1 cellular context compared by ENCODE assay signal in the genomic region with DNA sequence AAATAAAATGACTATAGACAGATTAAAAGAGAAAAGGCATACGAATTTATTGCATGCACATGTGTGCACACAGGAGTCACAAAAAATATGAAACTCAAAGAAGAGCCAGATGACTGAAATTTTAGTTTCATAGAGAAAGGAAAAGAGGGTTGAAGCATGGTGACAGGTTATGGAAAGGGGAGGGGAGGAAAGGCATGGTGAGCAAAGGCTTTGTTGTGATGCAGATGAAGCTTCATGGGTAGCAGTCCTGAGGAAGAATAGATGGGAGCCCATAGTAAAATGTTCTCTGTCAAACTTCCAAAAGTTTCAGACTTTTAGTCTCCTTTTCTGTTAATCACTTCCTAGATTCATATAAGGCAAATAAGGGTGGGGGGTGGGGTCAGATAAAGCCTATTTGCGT.
TF ChIP-seq lines count a peak whose summit lies in the region.

No MANE protein-coding gene starts in this region.

TF ChIP-seq in GM23338, 12 proteins besides CTCF, POLR2A, EP300 and RAD21 (continued from another document):
- TF ChIP-seq, protein P1, sequence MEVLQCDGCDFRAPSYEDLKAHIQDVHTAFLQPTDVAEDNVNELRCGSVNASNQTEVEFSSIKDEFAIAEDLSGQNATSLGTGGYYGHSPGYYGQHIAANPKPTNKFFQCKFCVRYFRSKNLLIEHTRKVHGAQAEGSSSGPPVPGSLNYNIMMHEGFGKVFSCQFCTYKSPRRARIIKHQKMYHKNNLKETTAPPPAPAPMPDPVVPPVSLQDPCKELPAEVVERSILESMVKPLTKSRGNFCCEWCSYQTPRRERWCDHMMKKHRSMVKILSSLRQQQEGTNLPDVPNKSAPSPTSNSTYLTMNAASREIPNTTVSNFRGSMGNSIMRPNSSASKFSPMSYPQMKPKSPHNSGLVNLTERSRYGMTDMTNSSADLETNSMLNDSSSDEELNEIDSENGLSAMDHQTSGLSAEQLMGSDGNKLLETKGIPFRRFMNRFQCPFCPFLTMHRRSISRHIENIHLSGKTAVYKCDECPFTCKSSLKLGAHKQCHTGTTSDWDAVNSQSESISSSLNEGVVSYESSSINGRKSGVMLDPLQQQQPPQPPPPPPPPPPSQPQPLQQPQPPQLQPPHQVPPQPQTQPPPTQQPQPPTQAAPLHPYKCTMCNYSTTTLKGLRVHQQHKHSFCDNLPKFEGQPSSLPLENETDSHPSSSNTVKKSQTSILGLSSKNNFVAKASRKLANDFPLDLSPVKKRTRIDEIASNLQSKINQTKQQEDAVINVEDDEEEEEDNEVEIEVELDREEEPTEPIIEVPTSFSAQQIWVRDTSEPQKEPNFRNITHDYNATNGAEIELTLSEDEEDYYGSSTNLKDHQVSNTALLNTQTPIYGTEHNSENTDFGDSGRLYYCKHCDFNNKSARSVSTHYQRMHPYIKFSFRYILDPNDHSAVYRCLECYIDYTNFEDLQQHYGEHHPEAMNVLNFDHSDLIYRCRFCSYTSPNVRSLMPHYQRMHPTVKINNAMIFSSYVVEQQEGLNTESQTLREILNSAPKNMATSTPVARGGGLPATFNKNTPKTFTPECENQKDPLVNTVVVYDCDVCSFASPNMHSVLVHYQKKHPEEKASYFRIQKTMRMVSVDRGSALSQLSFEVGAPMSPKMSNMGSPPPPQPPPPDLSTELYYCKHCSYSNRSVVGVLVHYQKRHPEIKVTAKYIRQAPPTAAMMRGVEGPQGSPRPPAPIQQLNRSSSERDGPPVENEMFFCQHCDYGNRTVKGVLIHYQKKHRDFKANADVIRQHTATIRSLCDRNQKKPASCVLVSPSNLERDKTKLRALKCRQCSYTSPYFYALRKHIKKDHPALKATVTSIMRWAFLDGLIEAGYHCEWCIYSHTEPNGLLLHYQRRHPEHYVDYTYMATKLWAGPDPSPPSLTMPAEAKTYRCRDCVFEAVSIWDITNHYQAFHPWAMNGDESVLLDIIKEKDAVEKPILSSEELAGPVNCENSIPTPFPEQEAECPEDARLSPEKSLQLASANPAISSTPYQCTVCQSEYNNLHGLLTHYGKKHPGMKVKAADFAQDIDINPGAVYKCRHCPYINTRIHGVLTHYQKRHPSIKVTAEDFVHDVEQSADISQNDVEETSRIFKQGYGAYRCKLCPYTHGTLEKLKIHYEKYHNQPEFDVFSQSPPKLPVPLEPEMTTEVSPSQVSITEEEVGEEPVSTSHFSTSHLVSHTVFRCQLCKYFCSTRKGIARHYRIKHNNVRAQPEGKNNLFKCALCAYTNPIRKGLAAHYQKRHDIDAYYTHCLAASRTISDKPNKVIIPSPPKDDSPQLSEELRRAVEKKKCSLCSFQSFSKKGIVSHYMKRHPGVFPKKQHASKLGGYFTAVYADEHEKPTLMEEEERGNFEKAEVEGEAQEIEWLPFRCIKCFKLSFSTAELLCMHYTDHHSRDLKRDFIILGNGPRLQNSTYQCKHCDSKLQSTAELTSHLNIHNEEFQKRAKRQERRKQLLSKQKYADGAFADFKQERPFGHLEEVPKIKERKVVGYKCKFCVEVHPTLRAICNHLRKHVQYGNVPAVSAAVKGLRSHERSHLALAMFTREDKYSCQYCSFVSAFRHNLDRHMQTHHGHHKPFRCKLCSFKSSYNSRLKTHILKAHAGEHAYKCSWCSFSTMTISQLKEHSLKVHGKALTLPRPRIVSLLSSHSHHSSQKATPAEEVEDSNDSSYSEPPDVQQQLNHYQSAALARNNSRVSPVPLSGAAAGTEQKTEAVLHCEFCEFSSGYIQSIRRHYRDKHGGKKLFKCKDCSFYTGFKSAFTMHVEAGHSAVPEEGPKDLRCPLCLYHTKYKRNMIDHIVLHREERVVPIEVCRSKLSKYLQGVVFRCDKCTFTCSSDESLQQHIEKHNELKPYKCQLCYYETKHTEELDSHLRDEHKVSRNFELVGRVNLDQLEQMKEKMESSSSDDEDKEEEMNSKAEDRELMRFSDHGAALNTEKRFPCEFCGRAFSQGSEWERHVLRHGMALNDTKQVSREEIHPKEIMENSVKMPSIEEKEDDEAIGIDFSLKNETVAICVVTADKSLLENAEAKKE (CRISPR knock-in tag; IDR thresholded peaks at IDR 0.05): no peak
- TF ChIP-seq ZNF114 (CRISPR knock-in tag; IDR thresholded peaks at IDR 0.05): no peak
- TF ChIP-seq JUNB (IDR thresholded peaks at IDR 0.05; ENCODE audit: unreplicated experiment): no peak
- no peak for TF ChIP-seq NANOG (IDR thresholded peaks at IDR 0.05; ENCODE audit: borderline replicate concordance)
- TF ChIP-seq, protein P2, sequence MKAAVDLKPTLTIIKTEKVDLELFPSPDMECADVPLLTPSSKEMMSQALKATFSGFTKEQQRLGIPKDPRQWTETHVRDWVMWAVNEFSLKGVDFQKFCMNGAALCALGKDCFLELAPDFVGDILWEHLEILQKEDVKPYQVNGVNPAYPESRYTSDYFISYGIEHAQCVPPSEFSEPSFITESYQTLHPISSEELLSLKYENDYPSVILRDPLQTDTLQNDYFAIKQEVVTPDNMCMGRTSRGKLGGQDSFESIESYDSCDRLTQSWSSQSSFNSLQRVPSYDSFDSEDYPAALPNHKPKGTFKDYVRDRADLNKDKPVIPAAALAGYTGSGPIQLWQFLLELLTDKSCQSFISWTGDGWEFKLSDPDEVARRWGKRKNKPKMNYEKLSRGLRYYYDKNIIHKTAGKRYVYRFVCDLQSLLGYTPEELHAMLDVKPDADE (IDR thresholded peaks at IDR 0.05): no peak
- no peak for TF ChIP-seq POLR2AphosphoS5 (IDR thresholded peaks at IDR 0.05; ENCODE audit: low read depth)
- no peak for TF ChIP-seq CREB1 (CRISPR knock-in tag; IDR thresholded peaks at IDR 0.05; ENCODE audit: low read depth)
